Comparison of ENCODE assay signal across 9 cellular contexts in genomic region chr19:40143612-40144011, GRCh38. TPM values are rescaled to one million over a fixed set of nuclear protein-coding genes. Genes with fewer than 3 reads are reported as not detected.
DNase-seq lines count a peak whose midpoint lies in the region; ATAC-seq and TF ChIP-seq lines count a peak whose summit lies in the region.
"Had no signal": no experiment of that assay in that cellular context is flagged by ENCODE, and none has a peak within 500 bp of the region (broad histone marks: within the 10 kb centered on the region; RNA-seq: fewer than 3 reads in every experiment).

No MANE protein-coding gene starts in this region.

- no peaks in the 10 kb centered on the region for H3K79me2 ChIP-seq in SK-N-SH (ENCODE audit: insufficient read depth)

- CTCF ChIA-PET in SK-N-SH (lab: Yijun Ruan, JAX): interaction anchor here (1.1 to 1.7 kb wide), 4 partner anchors 10 to 490 kb away, joined by 3 to 4 read pairs (median 3); partner anchors contain the start of gene ZNF780A

- 67% methylated on average over 5 of the region's 5 CpGs for WGBS in SK-N-SH (ENCODE audit: low lambda C conversion rate)

- no peak overlapping the region for H3K27ac ChIP-seq in SK-N-SH (ENCODE audit: low read depth in 2 of 2, low read length in 1 of 2)
- H3K27ac ChIP-seq in ascending aorta: no peak overlapping the region

- H3K36me3 ChIP-seq in SK-N-SH (replicated peaks in 1 of 2; ENCODE audit: control insufficient read depth in 1 of 2, insufficient read depth in 2 of 2, low read length in 1 of 2) (no peaks in the 10 kb centered on the region), ascending aorta (no peaks in the 10 kb centered on the region)

- no peaks in the 10 kb centered on the region for H4K20me1 ChIP-seq in SK-N-SH (ENCODE audit: insufficient read depth)

- POLR2A ChIA-PET in SK-N-SH (lab: Yijun Ruan, JAX): interaction anchor here (0.6 kb wide), 1 partner anchor 147 kb away, joined by 4 read pairs; no protein-coding TSS in a partner anchor

- TF ChIP-seq CTCF in SK-N-SH (IDR thresholded peaks at IDR 0.05) (no peak), ascending aorta (IDR thresholded peaks at IDR 0.05) (no peak)

- TF ChIP-seq RAD21 in SK-N-SH (IDR thresholded peaks at IDR 0.05; ENCODE audit: low read length): no peak

- ATAC-seq in GM19324 (IDR thresholded peaks at IDR 0.05; ENCODE audit: low FRiP score, unreplicated experiment): peak; percentile 67

- no peak overlapping the region for H3K4me2 ChIP-seq in SK-N-SH

- no peaks in the 10 kb centered on the region for H3K9me2 ChIP-seq in SK-N-SH

- intact Hi-C loops in ascending aorta (cut with DNase I): no loop called here

- in situ Hi-C loops in G401 (cut with HindIII; ENCODE audit: low sequenced_read_pairs): no loop called here

- no peaks in the 10 kb centered on the region for H3F3A ChIP-seq in SK-N-SH (replicated peaks; ENCODE audit: insufficient read depth)

- H3K9me3 ChIP-seq in SK-N-SH (no peaks in the 10 kb centered on the region), ascending aorta (no peaks in the 10 kb centered on the region)

- DNase-seq in Kasumi-1 (lab: John Stamatoyannopoulos, UW): peak; percentile 81 to 84
- DNase-seq in activated T-cell treated with anti-CD3 and anti-CD28 coated beads, Interleukin-2, amount 50 U/mL, for 1 hour: peak; percentile 38
- peak; percentile 16 for DNase-seq in stimulated activated CD4-positive, alpha-beta T cell treated with anti-CD3 and anti-CD28 coated beads, Interleukin-2, amount 100 ng/mL, for 4 hours (ENCODE audit: low read depth)
- no peak for DNase-seq in COLO668 (lab: John Stamatoyannopoulos, UW; ENCODE audit: unreplicated experiment)
- DNase-seq in G401 (ENCODE audit: low spot score): no peak
- no peak for DNase-seq in SK-N-SH
- no peak for DNase-seq in ascending aorta (ENCODE audit: low spot score in 2 of 2)
- DNase-seq: midbrain had no signal

- TF ChIP-seq EP300 in SK-N-SH (IDR thresholded peaks at IDR 0.05; ENCODE audit: borderline replicate concordance in 1 of 2, low read depth in 1 of 2, low read length in 1 of 2): no peak

- no peak overlapping the region for H3K4me3 ChIP-seq in SK-N-SH (ENCODE audit: low read depth in 2 of 2, low read length in 1 of 2)
- H3K4me3 ChIP-seq in ascending aorta: no peak overlapping the region

- H2AFZ ChIP-seq in SK-N-SH (ENCODE audit: low read depth): no peak overlapping the region

- H3K9ac ChIP-seq in SK-N-SH: no peak overlapping the region

- H3K4me1 ChIP-seq in SK-N-SH (ENCODE audit: control insufficient read depth in 1 of 2, insufficient read depth in 2 of 2, low read depth in 1 of 2, low read length in 1 of 2): peaks cover 0 to 4% of the 10 kb centered on the region in 2 experiments; a peak in 1 of 4 replicates
- peaks cover 0 to 13% of the 10 kb centered on the region in 2 donors for H3K4me1 ChIP-seq in ascending aorta

- H3K27me3 ChIP-seq in SK-N-SH (ENCODE audit: insufficient read depth): no peaks in the 10 kb centered on the region
- no peaks in the 10 kb centered on the region for H3K27me3 ChIP-seq in ascending aorta

TF ChIP-seq in SK-N-SH, 30 proteins besides CTCF, POLR2A, EP300 and RAD21:
- TF ChIP-seq FOXM1 (IDR thresholded peaks at IDR 0.05; ENCODE audit: low read depth): no peak
- TF ChIP-seq ZBTB33 (IDR thresholded peaks at IDR 0.05; ENCODE audit: borderline replicate concordance, low read depth): no peak
- TF ChIP-seq NFIC (IDR thresholded peaks at IDR 0.05; ENCODE audit: borderline replicate concordance): no peak
- no peak for TF ChIP-seq FOXJ3 (CRISPR knock-in tag; IDR thresholded peaks at IDR 0.05)
- no peak for TF ChIP-seq MXI1 (IDR thresholded peaks at IDR 0.05; ENCODE audit: low read depth, low read length)
- TF ChIP-seq GABPA (IDR thresholded peaks at IDR 0.05; ENCODE audit: low read depth): no peak
- TF ChIP-seq CHD2 (IDR thresholded peaks at IDR 0.05; ENCODE audit: low read length, partially characterized antibody): no peak
- no peak for TF ChIP-seq FOSL2 (IDR thresholded peaks at IDR 0.05; ENCODE audit: borderline replicate concordance, low read depth)

RNA-seq across cellular contexts. Expression of gene MAP3K10, which starts 47.6 kb away (rescaled TPM):
- 13.8 and 21.7 TPM in 2 replicates for total RNA-seq in G401 (2014; rRNA removed; shearing (Covaris generic))
- polyA plus RNA-seq in SK-N-SH (2012; rRNA removed): 10.7 and 11.9 TPM in 2 replicates
- 3.8 and 5.8 TPM in 2 replicates for polyA plus RNA-seq in SK-N-SH (2012; cell fraction: cytosol; rRNA removed)
- 45.1 and 47.4 TPM in 2 replicates for polyA plus RNA-seq in SK-N-SH (2012; cell fraction: nucleus; rRNA removed)
- 19.4 TPM for total RNA-seq in ascending aorta

RNA-seq across cellular contexts. Expression of gene ZNF780A, which starts 52.9 kb away (rescaled TPM):
- total RNA-seq in G401 (2014; rRNA removed; shearing (Covaris generic)): 9.7 and 10.2 TPM in 2 replicates
- 7.1 and 8.8 TPM in 2 replicates for polyA plus RNA-seq in SK-N-SH (2012; rRNA removed)
- polyA plus RNA-seq in SK-N-SH (2012; cell fraction: cytosol; rRNA removed): 9.7 and 14.1 TPM in 2 replicates
- polyA plus RNA-seq in SK-N-SH (2012; cell fraction: nucleus; rRNA removed): 7.7 and 10.0 TPM in 2 replicates
- 0.32 TPM for total RNA-seq in ascending aorta

Comparison
In these comparisons a context has a peak if more than half of its experiments do, and no peak if none do; other contexts are left out.
1. DNase-seq: peak in Kasumi-1 (2 of 2), activated T-cell treated with anti-CD3 and anti-CD28 coated beads, Interleukin-2, amount 50 U/mL, for 1 hour (single experiment) and stimulated activated CD4-positive, alpha-beta T cell treated with anti-CD3 and anti-CD28 coated beads, Interleukin-2, amount 100 ng/mL, for 4 hours (single experiment); none in COLO668 (single experiment), G401 (single experiment), SK-N-SH (single experiment) and ascending aorta (0 of 2).